In genomic region chr14:50489851-50490250, GRCh38 we compare ENCODE assay signal across 22 cellular contexts.
"Had no signal": no experiment of that assay in that cellular context is flagged by ENCODE, and none has a peak within 500 bp of the region (broad histone marks: within the 10 kb centered on the region; RNA-seq: fewer than 3 reads in every experiment).

No MANE protein-coding gene starts in this region.

- H3K4me1 Mint-ChIP-seq: neural progenitor cell had no signal

- FAIRE-seq: endometrium had no signal

- H3K27ac Mint-ChIP-seq: activated B cell treated with CpG ODN at 0.5 μM for 24 hours; activated CD4-positive, alpha-beta T cell treated with anti-CD3 and anti-CD28 coated beads for 36 hours; dendritic cell treated with granulocyte-macrophage colony-stimulating factor and Interleukin-4, amounts not matched to agents 40 ng/mL and 50 ng/mL, for 4 days; neural progenitor cell; progenitor cell of endocrine pancreas; T-helper 1 cell treated with Interleukin-12 subunit alpha and Interleukin-12 subunit beta and Interleukin-4 antibody, amounts not matched to agents 30 μg/mL and 1 μg/mL, for 36 hours had no signal

- DNase-seq: activated B cell treated with CpG ODN at 0.5 μM for 24 hours; activated CD4-positive, alpha-beta T cell treated with anti-CD3 and anti-CD28 coated beads for 36 hours; activated CD4-positive, alpha-beta T cell treated with anti-CD3 and anti-CD28 coated beads, Interleukin-2, amount 50 U/mL, for 4 hours; activated naive CD4-positive, alpha-beta T cell treated with Interleukin-2 at 50 U/mL for 16 hours; activated T-cell treated with anti-CD3 and anti-CD28 coated beads, Interleukin-2, amount 50 U/mL, for 48 hours; body of pancreas; caudate nucleus; effector CD4-positive, alpha-beta T cell; left cardiac atrium; retina; sigmoid colon; stimulated activated CD4-positive, alpha-beta T cell treated with anti-CD3 and anti-CD28 coated beads, Interleukin-2, amount 100 ng/mL, for 48 hours; stimulated activated CD8-positive, alpha-beta memory T cell treated with anti-CD3 and anti-CD28 coated beads, Interleukin-4, amount 100 ng/mL, for 48 hours; stimulated activated naive CD4-positive, alpha-beta T cell treated with Interleukin-2 at 50 U/mL for 16 hours; T1000 had no signal

- H3K4me2 ChIP-seq: hepatocyte, neural progenitor cell had no signal

- H3K9me3 Mint-ChIP-seq: activated B cell treated with CpG ODN at 0.5 μM for 24 hours; dendritic cell treated with granulocyte-macrophage colony-stimulating factor and Interleukin-4, amounts not matched to agents 40 ng/mL and 50 ng/mL, for 4 days; T-helper 1 cell treated with Interleukin-12 subunit alpha and Interleukin-12 subunit beta and Interleukin-4 antibody, amounts not matched to agents 30 μg/mL and 1 μg/mL, for 36 hours had no signal

- H3K9me3 ChIP-seq: body of pancreas, sigmoid colon had no signal

- H3K27me3 ChIP-seq: body of pancreas, hepatocyte, neural progenitor cell, sigmoid colon, tibial nerve had no signal

- H3K27ac ChIP-seq: hepatocyte, neural progenitor cell, sigmoid colon, tibial nerve had no signal

- H3K27me3 Mint-ChIP-seq: activated B cell treated with CpG ODN at 0.5 μM for 24 hours; activated CD4-positive, alpha-beta T cell treated with anti-CD3 and anti-CD28 coated beads for 36 hours; dendritic cell treated with granulocyte-macrophage colony-stimulating factor and Interleukin-4, amounts not matched to agents 40 ng/mL and 50 ng/mL, for 4 days; progenitor cell of endocrine pancreas had no signal

- H2AFZ ChIP-seq: hepatocyte, neural progenitor cell had no signal

- H3K4me3 ChIP-seq: body of pancreas, hepatocyte, neural progenitor cell, sigmoid colon, tibial nerve had no signal

- H3K4me3 Mint-ChIP-seq: activated B cell treated with CpG ODN at 0.5 μM for 24 hours; activated CD4-positive, alpha-beta T cell treated with anti-CD3 and anti-CD28 coated beads for 36 hours; dendritic cell treated with granulocyte-macrophage colony-stimulating factor and Interleukin-4, amounts not matched to agents 40 ng/mL and 50 ng/mL, for 4 days; neural progenitor cell; T-helper 1 cell treated with Interleukin-12 subunit alpha and Interleukin-12 subunit beta and Interleukin-4 antibody, amounts not matched to agents 30 μg/mL and 1 μg/mL, for 36 hours had no signal

- H3K9ac ChIP-seq: neural progenitor cell had no signal

- H3K4me1 ChIP-seq: neural progenitor cell had no signal

- ATAC-seq: activated CD4-positive, alpha-beta T cell treated with anti-CD3 and anti-CD28 coated beads for 36 hours; body of pancreas; left cardiac atrium had no signal
